8 cellular contexts compared by ENCODE assay signal in the genomic region with DNA sequence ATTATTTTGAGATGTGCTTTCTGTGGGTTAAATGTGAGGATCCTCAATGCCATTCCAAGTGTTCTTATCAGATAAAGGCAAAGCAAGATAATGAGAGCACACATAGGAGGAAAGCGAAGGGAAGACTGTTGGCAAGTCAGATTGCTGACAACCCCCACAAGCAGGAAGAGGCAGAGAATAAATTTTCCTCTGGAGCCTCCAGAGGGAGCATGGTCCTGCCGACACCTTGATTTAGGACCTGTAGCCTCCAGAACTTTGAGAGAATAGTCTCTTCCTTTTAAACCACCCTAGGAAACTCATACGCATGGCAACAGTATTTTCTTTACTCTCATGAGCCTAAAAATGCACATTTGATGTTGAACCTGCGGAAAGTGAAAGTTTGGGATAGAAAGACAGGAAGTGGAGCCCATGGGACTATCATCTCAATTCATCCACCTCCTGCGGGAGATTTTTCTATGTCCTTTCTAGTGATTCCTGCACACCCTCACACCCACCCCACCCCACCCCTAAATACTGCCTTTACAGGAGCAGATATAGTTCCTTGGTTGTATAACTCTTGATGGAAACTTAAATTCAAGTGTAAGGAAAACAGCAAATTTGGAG.
DNase-seq lines count a peak whose midpoint lies in the region; ATAC-seq and TF ChIP-seq lines count a peak whose summit lies in the region.

No MANE protein-coding gene starts in this region.

- intact Hi-C loops in activated T-helper 1 cell treated with anti-CD3 and anti-CD28 coated beads, Interleukin-12 subunit alpha, Interleukin-12 subunit beta, Interleukin-2, Interleukin-4 antibody, amounts not matched to agents 30 ng/mL and 10 ng/mL and 1 ng/mL, durations not matched to agents 14 hours and 24 hours and 36 hours (cut with micrococcal nuclease): no loop called here

- TF ChIP-seq CTCF in brain (conservative IDR thresholded peaks at IDR 0.05) (peak; percentile 21 to 37), GM20000 (IDR thresholded peaks at IDR 0.05; ENCODE audit: extremely low read depth, missing control alignments) (no peak)

- H3K27ac Mint-ChIP-seq in brain: peak overlapping the region in 1 of 5 experiments; percentile 12
- H3K27ac Mint-ChIP-seq in activated T-helper 1 cell treated with anti-CD3 and anti-CD28 coated beads, Interleukin-12 subunit alpha, Interleukin-12 subunit beta, Interleukin-2, Interleukin-4 antibody, amounts not matched to agents 30 ng/mL and 10 ng/mL and 1 ng/mL, durations not matched to agents 14 hours and 24 hours and 36 hours: no peak overlapping the region

- H3K4me1 Mint-ChIP-seq in brain: peaks cover 6% of the 10 kb centered on the region
- H3K4me1 Mint-ChIP-seq in activated T-helper 1 cell treated with anti-CD3 and anti-CD28 coated beads, Interleukin-12 subunit alpha, Interleukin-12 subunit beta, Interleukin-2, Interleukin-4 antibody, amounts not matched to agents 30 ng/mL and 10 ng/mL and 1 ng/mL, durations not matched to agents 14 hours and 24 hours and 36 hours (ENCODE audit: low read depth): peaks cover 10% of the 10 kb centered on the region

- no peak for ATAC-seq in GM18907 (IDR thresholded peaks at IDR 0.05; ENCODE audit: unreplicated experiment)

- H3K27me3 Mint-ChIP-seq in brain: no peaks in the 10 kb centered on the region
- peaks cover 5% of the 10 kb centered on the region for H3K27me3 Mint-ChIP-seq in activated T-helper 1 cell treated with anti-CD3 and anti-CD28 coated beads, Interleukin-12 subunit alpha, Interleukin-12 subunit beta, Interleukin-2, Interleukin-4 antibody, amounts not matched to agents 30 ng/mL and 10 ng/mL and 1 ng/mL, durations not matched to agents 14 hours and 24 hours and 36 hours (ENCODE audit: insufficient read depth)

- H3K4me3 Mint-ChIP-seq in brain: no peak overlapping the region
- H3K4me3 Mint-ChIP-seq in activated T-helper 1 cell treated with anti-CD3 and anti-CD28 coated beads, Interleukin-12 subunit alpha, Interleukin-12 subunit beta, Interleukin-2, Interleukin-4 antibody, amounts not matched to agents 30 ng/mL and 10 ng/mL and 1 ng/mL, durations not matched to agents 14 hours and 24 hours and 36 hours: no peak overlapping the region

- H3K9me3 Mint-ChIP-seq in brain: peaks cover 0 to 10% (median 0%) of the 10 kb centered on the region in 5 experiments
- peaks cover 10% of the 10 kb centered on the region for H3K9me3 Mint-ChIP-seq in activated T-helper 1 cell treated with anti-CD3 and anti-CD28 coated beads, Interleukin-12 subunit alpha, Interleukin-12 subunit beta, Interleukin-2, Interleukin-4 antibody, amounts not matched to agents 30 ng/mL and 10 ng/mL and 1 ng/mL, durations not matched to agents 14 hours and 24 hours and 36 hours

- DNase-seq in A172 (ENCODE audit: low spot score) (peak; percentile 62), HT-29 (ENCODE audit: low spot score) (peak; percentile 79), left kidney (ENCODE audit: low read depth, low spot score) (peak; percentile 83), GM20000 (ENCODE audit: low spot score) (no peak)
- DNase-seq in activated T-helper 1 cell treated with anti-CD3 and anti-CD28 coated beads, Interleukin-12 subunit alpha, Interleukin-12 subunit beta, Interleukin-2, Interleukin-4 antibody, amounts not matched to agents 30 ng/mL and 10 ng/mL and 1 ng/mL, durations not matched to agents 14 hours and 24 hours and 36 hours (ENCODE audit: low spot score): no peak
- no peak for DNase-seq in activated effector memory CD4-positive, alpha-beta T cell treated with anti-CD3 and anti-CD28 coated beads, Interleukin-2, amount 50 U/mL, for 16 hours

- no peaks in the 10 kb centered on the region for H3K36me3 Mint-ChIP-seq in brain
- H3K36me3 Mint-ChIP-seq in activated T-helper 1 cell treated with anti-CD3 and anti-CD28 coated beads, Interleukin-12 subunit alpha, Interleukin-12 subunit beta, Interleukin-2, Interleukin-4 antibody, amounts not matched to agents 30 ng/mL and 10 ng/mL and 1 ng/mL, durations not matched to agents 14 hours and 24 hours and 36 hours (ENCODE audit: low read depth): peaks cover 3% of the 10 kb centered on the region

Comparison
In these comparisons a context has a peak if more than half of its experiments do, and no peak if none do; other contexts are left out.
1. DNase-seq: peak in A172 (single experiment), HT-29 (single experiment) and left kidney (single experiment); none in activated T-helper 1 cell treated with anti-CD3 and anti-CD28 coated beads, Interleukin-12 subunit alpha, Interleukin-12 subunit beta, Interleukin-2, Interleukin-4 antibody, amounts not matched to agents 30 ng/mL and 10 ng/mL and 1 ng/mL, durations not matched to agents 14 hours and 24 hours and 36 hours (single experiment), activated effector memory CD4-positive, alpha-beta T cell treated with anti-CD3 and anti-CD28 coated beads, Interleukin-2, amount 50 U/mL, for 16 hours (single experiment) and GM20000 (single experiment).